In genomic region chr1:70299472-70299871, GRCh38 we compare ENCODE assay signal across 20 cellular contexts.
"Had no signal": no experiment of that assay in that cellular context is flagged by ENCODE, and none has a peak within 500 bp of the region (broad histone marks: within the 10 kb centered on the region; RNA-seq: fewer than 3 reads in every experiment).

No MANE protein-coding gene starts in this region.

- H3K4me1 Mint-ChIP-seq: activated naive CD8-positive, alpha-beta T cell treated with anti-CD3 and anti-CD28 coated beads for 36 hours had no signal

- ATAC-seq: activated CD4-positive, CD25-positive, alpha-beta regulatory T cell treated with anti-CD3 and anti-CD28 coated beads, Interleukin-2, amount 50 U/mL, for 24 hours; activated CD8-positive, alpha-beta T cell treated with anti-CD3 and anti-CD28 coated beads for 36 hours; SK-N-SH treated with all-trans-retinoic acid at 6 μM for 48 hours had no signal

- H3K9me3 Mint-ChIP-seq: activated CD8-positive, alpha-beta T cell treated with anti-CD3 and anti-CD28 coated beads for 36 hours; activated naive CD8-positive, alpha-beta T cell treated with anti-CD3 and anti-CD28 coated beads for 36 hours; activated T-helper 1 cell treated with anti-CD3 and anti-CD28 coated beads, Interleukin-12 subunit alpha, Interleukin-12 subunit beta, Interleukin-2, Interleukin-4 antibody, amounts not matched to agents 30 ng/mL and 10 ng/mL and 1 ng/mL, durations not matched to agents 14 hours and 24 hours and 36 hours had no signal

- H3K27me3 Mint-ChIP-seq: activated CD8-positive, alpha-beta T cell treated with anti-CD3 and anti-CD28 coated beads for 36 hours; activated naive CD8-positive, alpha-beta T cell treated with anti-CD3 and anti-CD28 coated beads for 36 hours had no signal

- DNase-seq: activated CD4-positive, alpha-beta T cell treated with anti-CD3 and anti-CD28 coated beads for 4 hours; activated CD8-positive, alpha-beta T cell treated with anti-CD3 and anti-CD28 coated beads for 36 hours; activated effector memory CD4-positive, alpha-beta T cell treated with anti-CD3 and anti-CD28 coated beads, Interleukin-2, amount 50 U/mL, for 16 hours; activated naive CD4-positive, alpha-beta T cell treated with Interleukin-2 at 50 U/mL for 16 hours; activated naive CD8-positive, alpha-beta T cell treated with anti-CD3 and anti-CD28 coated beads for 36 hours; brain microvascular endothelial cell; MG63; MV-4-11; NCI-H1105; NCI-H1436; NCI-H1694 treated with DMSO at 0.1 percent for 48 hours; NCI-H2081; NCI-H510A treated with DMSO at 0.1 percent for 48 hours; NCI-H69; Peyer's patch; SHP77; SW 1271 had no signal

- H3K4me3 Mint-ChIP-seq: activated CD8-positive, alpha-beta T cell treated with anti-CD3 and anti-CD28 coated beads for 36 hours; activated naive CD8-positive, alpha-beta T cell treated with anti-CD3 and anti-CD28 coated beads for 36 hours; activated T-helper 1 cell treated with anti-CD3 and anti-CD28 coated beads, Interleukin-12 subunit alpha, Interleukin-12 subunit beta, Interleukin-2, Interleukin-4 antibody, amounts not matched to agents 30 ng/mL and 10 ng/mL and 1 ng/mL, durations not matched to agents 14 hours and 24 hours and 36 hours had no signal

- H3K27ac Mint-ChIP-seq: activated CD8-positive, alpha-beta T cell treated with anti-CD3 and anti-CD28 coated beads for 36 hours; activated naive CD8-positive, alpha-beta T cell treated with anti-CD3 and anti-CD28 coated beads for 36 hours had no signal
